13 cellular contexts compared by ENCODE assay signal in genomic region chr16:29818082-29818481, GRCh38. TPM values are rescaled to one million over a fixed set of nuclear protein-coding genes. Genes with fewer than 3 reads are reported as not detected.
DNase-seq lines count a peak whose midpoint lies in the region; ATAC-seq and TF ChIP-seq lines count a peak whose summit lies in the region.
"Had no signal": no experiment of that assay in that cellular context is flagged by ENCODE, and none has a peak within 500 bp of the region (broad histone marks: within the 10 kb centered on the region; RNA-seq: fewer than 3 reads in every experiment).

No MANE protein-coding gene starts in this region.

- WGBS in right cardiac atrium = 92% methylated on average over 4 of the region's 4 CpGs
- 74 to 82% methylated on average over 4 of the region's 4 CpGs for WGBS in lower leg skin, 2 donors

- no peaks in the 10 kb centered on the region for H3K27me3 ChIP-seq in right cardiac atrium (ENCODE audit: control insufficient read depth, insufficient read depth)
- H3K27me3 ChIP-seq in fibroblast of lung (ENCODE audit: control insufficient read depth, insufficient read depth, low read length) = no peaks in the 10 kb centered on the region
- H3K27me3 ChIP-seq: cardiac muscle cell had no signal

- no peaks in the 10 kb centered on the region for H3K9me3 Mint-ChIP-seq in activated B cell treated with CpG ODN at 0.5 μM for 24 hours
- no peaks in the 10 kb centered on the region for H3K9me3 Mint-ChIP-seq in type B pancreatic cell

- intact Hi-C loops in Right ventricle myocardium inferior (cut with DNase I) = no loop called here
- intact Hi-C loops in right cardiac atrium (cut with DNase I) = loop anchor here in 1 of 4 donors (10.0 kb wide), 1 partner anchor 177 kb away; the partner anchor contains the start of genes HIRIP3 and INO80E
- intact Hi-C loops in activated B cell treated with CpG ODN at 0.5 μM for 24 hours (cut with micrococcal nuclease) = loop anchor here (5.0 kb wide), 1 partner anchor 1359 kb away; no protein-coding TSS in a partner anchor
- intact Hi-C loops in lower leg skin (cut with DNase I; ENCODE audit: low total_unique reads) = no loop called here

- peaks cover 5% of the 10 kb centered on the region for H3K4me1 ChIP-seq in right cardiac atrium (ENCODE audit: control insufficient read depth, insufficient read depth, low read length)
- peaks cover 31% of the 10 kb centered on the region for H3K4me1 ChIP-seq in fibroblast of lung (ENCODE audit: control insufficient read depth, extremely low read depth, insufficient read depth, low read length)

- CTCF ChIA-PET in activated B cell treated with CpG ODN at 0.5 μM for 24 hours (lab: Charles Lee) = interaction anchor here (4.5 kb wide), 1 partner anchor 30 kb away, joined by 24 read pairs; no protein-coding TSS in a partner anchor

- H3K36me3 ChIP-seq in fibroblast of lung (ENCODE audit: control insufficient read depth, insufficient read depth, low read length) = peaks cover 10% of the 10 kb centered on the region

- no peaks in the 10 kb centered on the region for H3K9me3 ChIP-seq in right cardiac atrium (ENCODE audit: control insufficient read depth, low read length)
- H3K9me3 ChIP-seq in fibroblast of lung (ENCODE audit: control insufficient read depth, insufficient read depth, low read depth, low read length) = no peaks in the 10 kb centered on the region

- peaks cover 39% of the 10 kb centered on the region for H3K36me3 Mint-ChIP-seq in activated B cell treated with CpG ODN at 0.5 μM for 24 hours (ENCODE audit: low read depth)
- peaks cover 8% of the 10 kb centered on the region for H3K36me3 Mint-ChIP-seq in type B pancreatic cell

- DNase-seq in Right ventricle myocardium inferior (ENCODE audit: missing footprints) (peak; percentile 5), right cardiac atrium (no peak), activated B cell treated with CpG ODN at 0.5 μM for 24 hours (no peak), fibroblast of lung (ENCODE audit: low read depth in 2 of 2) (no peak), type B pancreatic cell (ENCODE audit: extremely low spot score, unreplicated experiment) (no peak), lower leg skin (ENCODE audit: low spot score in 2 of 2) (no peak)
- DNase-seq: kidney, NCI-H510A treated with DMSO at 0.1 percent for 48 hours, nucleus accumbens had no signal

- H3K27me3 Mint-ChIP-seq in activated B cell treated with CpG ODN at 0.5 μM for 24 hours (no peaks in the 10 kb centered on the region), type B pancreatic cell (peaks cover 4% of the 10 kb centered on the region)

- H3K79me2 ChIP-seq in fibroblast of lung (ENCODE audit: control insufficient read depth, insufficient read depth, low read length) = peaks cover 62% of the 10 kb centered on the region

- ATAC-seq in Right ventricle myocardium inferior = no peak
- ATAC-seq in right cardiac atrium = no peak
- no peak for ATAC-seq in activated B cell treated with CpG ODN at 0.5 μM for 24 hours (ENCODE audit: low read depth)
- ATAC-seq in GM21529 (IDR thresholded peaks at IDR 0.05; ENCODE audit: unreplicated experiment) = no peak
- no peak for ATAC-seq in HG02970 (IDR thresholded peaks at IDR 0.05; ENCODE audit: low FRiP score, unreplicated experiment)

- H3K4me1 Mint-ChIP-seq in activated B cell treated with CpG ODN at 0.5 μM for 24 hours (peaks cover 77% of the 10 kb centered on the region), type B pancreatic cell (ENCODE audit: unreplicated experiment) (peaks cover 42% of the 10 kb centered on the region)

- H3K4me3 ChIP-seq in right cardiac atrium (ENCODE audit: low read length) = no peak overlapping the region
- H3K4me3 ChIP-seq in fibroblast of lung (replicated peaks in 1 of 4; ENCODE audit: control extremely low read depth in 1 of 4, insufficient read depth in 1 of 4, low read depth in 3 of 4, low read length in 4 of 4) = peak overlapping the region in 1 of 4 experiments; percentile 5
- H3K4me3 ChIP-seq in lower leg skin (ENCODE audit: low read depth, poor library complexity, severe bottlenecking) = no peak overlapping the region
- H3K4me3 ChIP-seq: cardiac muscle cell had no signal

- POLR2A ChIA-PET in activated B cell treated with CpG ODN at 0.5 μM for 24 hours (lab: Charles Lee) = interaction anchor here (0.6 to 8.2 kb wide), 7 partner anchors 10 to 866 kb away, joined by 3 to 147 read pairs (median 5); partner anchors contain the start of genes KCTD13 and MAZ

- H3K4me3 Mint-ChIP-seq in activated B cell treated with CpG ODN at 0.5 μM for 24 hours (peak overlapping the region; percentile 70), type B pancreatic cell (peak overlapping the region; percentile 88)

- H3K27ac ChIP-seq in right cardiac atrium (ENCODE audit: low read length) (no peak overlapping the region), fibroblast of lung (ENCODE audit: insufficient read depth, low read length) (no peak overlapping the region)
- H3K27ac ChIP-seq: cardiac muscle cell, SK-N-MC had no signal

- H4K20me1 ChIP-seq in fibroblast of lung (ENCODE audit: control insufficient read depth, extremely low read depth, insufficient read depth, low read length) = no peaks in the 10 kb centered on the region

- H2AFZ ChIP-seq in fibroblast of lung (ENCODE audit: low read length) = no peak overlapping the region

- peak overlapping the region; percentile 64 for H3K27ac Mint-ChIP-seq in activated B cell treated with CpG ODN at 0.5 μM for 24 hours
- H3K27ac Mint-ChIP-seq in type B pancreatic cell = peak overlapping the region; percentile 87

- no peak overlapping the region for H3K9ac ChIP-seq in fibroblast of lung (ENCODE audit: insufficient read depth, low read length)

- TF ChIP-seq CTCF in activated B cell treated with CpG ODN at 0.5 μM for 24 hours (IDR thresholded peaks at IDR 0.05) (no peak), fibroblast of lung (conservative IDR thresholded peaks at IDR 0.05 in 1 of 2, IDR thresholded peaks at IDR 0.05 in 1 of 2; ENCODE audit: low read depth in 1 of 2, low read length in 2 of 2) (no peak), type B pancreatic cell (conservative IDR thresholded peaks at IDR 0.05) (no peak), lower leg skin (IDR thresholded peaks at IDR 0.05) (no peak)

- no peak for TF ChIP-seq POLR2A in lower leg skin (IDR thresholded peaks at IDR 0.05)

- peak overlapping the region; percentile 7 for H3K4me2 ChIP-seq in fibroblast of lung (ENCODE audit: extremely low read depth, insufficient read depth, low read length)

RNA-seq across cellular contexts. Expression of gene PAGR1, which starts 2.1 kb away (rescaled TPM):
- total RNA-seq in Right ventricle myocardium inferior (15.6 TPM), right cardiac atrium (10 to 100 TPM; 13.7 to 20.3 (median 15.2) TPM), activated B cell treated with CpG ODN at 0.5 μM for 24 hours (18.6 and 20.3 TPM in 2 replicates), fibroblast of lung (10.7 and 12.1 TPM in 2 replicates), type B pancreatic cell (ENCODE audit: low replicate concordance) (25.5 and 33.5 TPM in 2 replicates), lower leg skin (10 to 100 TPM; 28.0 to 33.5 (median 32.1) TPM)
- polyA plus RNA-seq in right cardiac atrium (33.8 TPM), fibroblast of lung (10.0 and 16.2 TPM in 2 replicates)
- polyA plus RNA-seq in fibroblast of lung (2012) = 12.3 and 19.5 TPM in 2 replicates
- polyA minus RNA-seq in fibroblast of lung (ENCODE audit: low replicate concordance) = 1.2 and 1.7 TPM in 2 replicates

RNA-seq across cellular contexts. Expression of gene MVP, which starts 2.2 kb away (rescaled TPM):
- total RNA-seq in Right ventricle myocardium inferior (51.5 TPM), right cardiac atrium (10 to 100 TPM; 48.2 to 73.9 (median 64.0) TPM), activated B cell treated with CpG ODN at 0.5 μM for 24 hours (177 and 179 TPM in 2 replicates), fibroblast of lung (336 and 518 TPM in 2 replicates), type B pancreatic cell (ENCODE audit: low replicate concordance) (27.4 and 46.3 TPM in 2 replicates), lower leg skin (10 to 100 TPM; 58.2 to 94.1 (median 70.4) TPM)
- polyA plus RNA-seq in right cardiac atrium (50.6 TPM), fibroblast of lung (208 and 214 TPM in 2 replicates)
- 336 and 399 TPM in 2 replicates for polyA plus RNA-seq in fibroblast of lung (2012)
- polyA minus RNA-seq in fibroblast of lung (ENCODE audit: low replicate concordance) = 1,738 and 1,898 TPM in 2 replicates

RNA-seq across cellular contexts. Expression of gene PRRT2, which starts 6.1 kb away (rescaled TPM):
- total RNA-seq in Right ventricle myocardium inferior (3.2 TPM), right cardiac atrium (1 to 10 TPM; 2.5 to 5.0 (median 4.4) TPM), activated B cell treated with CpG ODN at 0.5 μM for 24 hours (0.11 and 0.54 TPM in 2 replicates), fibroblast of lung (2.1 TPM in 2 replicates), type B pancreatic cell (ENCODE audit: low replicate concordance) (1.4 and 15.1 TPM in 2 replicates), lower leg skin (1 to 10 TPM in 3 of 4 donors, not detected in 1; 1.1 to 3.6 (median 1.4) TPM)
- polyA plus RNA-seq in right cardiac atrium (4.8 TPM), fibroblast of lung (1.3 and 2.9 TPM in 2 replicates)
- polyA plus RNA-seq in fibroblast of lung (2012) = 1.9 and 3.1 TPM in 2 replicates
- polyA minus RNA-seq in fibroblast of lung (ENCODE audit: low replicate concordance) = 5.5 and 5.9 TPM in 2 replicates

RNA-seq across cellular contexts. Expression of gene MAZ, which starts 11.8 kb away (rescaled TPM):
- total RNA-seq in Right ventricle myocardium inferior (92.0 TPM), right cardiac atrium (100 to 1,000 TPM in 3 of 4 donors, 10 to 100 TPM in 1; 82.3 to 113 (median 104) TPM), activated B cell treated with CpG ODN at 0.5 μM for 24 hours (172 and 187 TPM in 2 replicates), fibroblast of lung (131 and 136 TPM in 2 replicates), type B pancreatic cell (ENCODE audit: low replicate concordance) (207 and 294 TPM in 2 replicates), lower leg skin (100 to 1,000 TPM in 1 of 4 donors, 10 to 100 TPM in 3; 62.1 to 101 (median 84.8) TPM)
- polyA plus RNA-seq in right cardiac atrium (69.3 TPM), fibroblast of lung (68.1 and 96.6 TPM in 2 replicates)
- 153 and 184 TPM in 2 replicates for polyA plus RNA-seq in fibroblast of lung (2012)
- polyA minus RNA-seq in fibroblast of lung (ENCODE audit: low replicate concordance) = 269 and 515 TPM in 2 replicates

RNA-seq across cellular contexts. Expression of gene KIF22, which starts 27.5 kb away (rescaled TPM):
- total RNA-seq in Right ventricle myocardium inferior = 53.3 TPM
- 10 to 100 TPM; 19.0 to 53.8 (median 41.6) TPM for total RNA-seq in right cardiac atrium
- 89.6 TPM for polyA plus RNA-seq in right cardiac atrium
- 33.1 and 40.1 TPM in 2 replicates for total RNA-seq in activated B cell treated with CpG ODN at 0.5 μM for 24 hours
- 4.4 and 17.7 TPM in 2 replicates for total RNA-seq in fibroblast of lung
- 12.3 and 43.3 TPM in 2 replicates for polyA plus RNA-seq in fibroblast of lung
- 15.3 and 41.2 TPM in 2 replicates for polyA plus RNA-seq in fibroblast of lung (2012)
- 24.0 and 72.1 TPM in 2 replicates for polyA minus RNA-seq in fibroblast of lung (ENCODE audit: low replicate concordance)
- 54.8 and 112 TPM in 2 replicates for total RNA-seq in type B pancreatic cell (ENCODE audit: low replicate concordance)
- total RNA-seq in lower leg skin = 10 to 100 TPM; 36.8 to 81.2 (median 44.9) TPM
